1 cellular context compared by ENCODE assay signal in the genomic region with DNA sequence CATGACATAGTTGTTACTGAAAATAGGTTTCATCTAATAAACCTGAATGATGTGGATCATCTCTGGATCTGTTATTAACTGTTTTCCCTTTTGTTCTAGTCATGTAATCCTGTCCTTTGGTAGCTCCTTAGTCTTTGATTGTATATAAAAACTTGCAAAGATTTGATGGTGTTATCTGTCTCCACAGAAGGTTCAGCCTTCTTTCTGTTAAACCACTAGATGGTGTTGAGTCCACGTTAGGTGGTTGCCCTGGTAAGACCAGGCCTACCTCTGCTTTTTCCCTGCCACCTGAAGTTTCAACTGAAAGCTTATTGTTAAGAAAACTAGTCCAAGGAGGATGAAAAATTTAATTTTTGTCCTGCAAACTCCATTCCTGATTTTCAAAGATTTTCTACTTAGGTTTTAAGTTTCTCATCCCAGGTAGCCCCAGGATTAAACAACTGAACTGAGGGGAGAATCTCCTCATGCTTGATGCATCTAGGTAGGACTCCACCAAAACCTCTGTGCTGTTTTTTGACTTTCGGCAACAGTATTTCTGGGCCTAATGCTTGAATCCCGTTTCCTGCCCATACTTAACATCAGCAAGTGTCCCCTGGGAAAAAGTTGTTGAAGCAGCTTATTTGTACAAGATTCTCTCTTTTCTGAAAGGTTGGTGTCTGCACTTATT.
TF ChIP-seq lines count a peak whose summit lies in the region.

No MANE protein-coding gene starts in this region.

TF ChIP-seq in SK-N-SH, 30 proteins besides CTCF, POLR2A, EP300 and RAD21 (continued from another document):
- TF ChIP-seq PBX3 (IDR thresholded peaks at IDR 0.05) (no peak), RXRA (IDR thresholded peaks at IDR 0.05; ENCODE audit: borderline replicate concordance, low read depth) (no peak), NRF1 (IDR thresholded peaks at IDR 0.05; ENCODE audit: low read depth, low read length) (no peak), YY1 (IDR thresholded peaks at IDR 0.05; ENCODE audit: low read depth) (no peak), SIN3A (IDR thresholded peaks at IDR 0.05; ENCODE audit: borderline replicate concordance, low read depth, low read length) (no peak), ELF1 (IDR thresholded peaks at IDR 0.05) (no peak), JUND (IDR thresholded peaks at IDR 0.05) (no peak), GATA2 (CRISPR knock-in tag; IDR thresholded peaks at IDR 0.05) (no peak), TCF12 (IDR thresholded peaks at IDR 0.05) (no peak), SMC3 (IDR thresholded peaks at IDR 0.05; ENCODE audit: low read depth, low read length) (no peak), EZH2phosphoT487 (IDR thresholded peaks at IDR 0.05; ENCODE audit: borderline replicate concordance, low read depth) (no peak), FOXM1 (IDR thresholded peaks at IDR 0.05; ENCODE audit: low read depth) (no peak)
- TF ChIP-seq, protein P1, sequence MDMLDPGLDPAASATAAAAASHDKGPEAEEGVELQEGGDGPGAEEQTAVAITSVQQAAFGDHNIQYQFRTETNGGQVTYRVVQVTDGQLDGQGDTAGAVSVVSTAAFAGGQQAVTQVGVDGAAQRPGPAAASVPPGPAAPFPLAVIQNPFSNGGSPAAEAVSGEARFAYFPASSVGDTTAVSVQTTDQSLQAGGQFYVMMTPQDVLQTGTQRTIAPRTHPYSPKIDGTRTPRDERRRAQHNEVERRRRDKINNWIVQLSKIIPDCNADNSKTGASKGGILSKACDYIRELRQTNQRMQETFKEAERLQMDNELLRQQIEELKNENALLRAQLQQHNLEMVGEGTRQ (IDR thresholded peaks at IDR 0.05; ENCODE audit: borderline replicate concordance, low read depth, low read length) = no peak
- TF ChIP-seq, protein P2, sequence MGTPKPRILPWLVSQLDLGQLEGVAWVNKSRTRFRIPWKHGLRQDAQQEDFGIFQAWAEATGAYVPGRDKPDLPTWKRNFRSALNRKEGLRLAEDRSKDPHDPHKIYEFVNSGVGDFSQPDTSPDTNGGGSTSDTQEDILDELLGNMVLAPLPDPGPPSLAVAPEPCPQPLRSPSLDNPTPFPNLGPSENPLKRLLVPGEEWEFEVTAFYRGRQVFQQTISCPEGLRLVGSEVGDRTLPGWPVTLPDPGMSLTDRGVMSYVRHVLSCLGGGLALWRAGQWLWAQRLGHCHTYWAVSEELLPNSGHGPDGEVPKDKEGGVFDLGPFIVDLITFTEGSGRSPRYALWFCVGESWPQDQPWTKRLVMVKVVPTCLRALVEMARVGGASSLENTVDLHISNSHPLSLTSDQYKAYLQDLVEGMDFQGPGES (IDR thresholded peaks at IDR 0.05; ENCODE audit: low read depth, low read length) = no peak
- TF ChIP-seq, protein P3, sequence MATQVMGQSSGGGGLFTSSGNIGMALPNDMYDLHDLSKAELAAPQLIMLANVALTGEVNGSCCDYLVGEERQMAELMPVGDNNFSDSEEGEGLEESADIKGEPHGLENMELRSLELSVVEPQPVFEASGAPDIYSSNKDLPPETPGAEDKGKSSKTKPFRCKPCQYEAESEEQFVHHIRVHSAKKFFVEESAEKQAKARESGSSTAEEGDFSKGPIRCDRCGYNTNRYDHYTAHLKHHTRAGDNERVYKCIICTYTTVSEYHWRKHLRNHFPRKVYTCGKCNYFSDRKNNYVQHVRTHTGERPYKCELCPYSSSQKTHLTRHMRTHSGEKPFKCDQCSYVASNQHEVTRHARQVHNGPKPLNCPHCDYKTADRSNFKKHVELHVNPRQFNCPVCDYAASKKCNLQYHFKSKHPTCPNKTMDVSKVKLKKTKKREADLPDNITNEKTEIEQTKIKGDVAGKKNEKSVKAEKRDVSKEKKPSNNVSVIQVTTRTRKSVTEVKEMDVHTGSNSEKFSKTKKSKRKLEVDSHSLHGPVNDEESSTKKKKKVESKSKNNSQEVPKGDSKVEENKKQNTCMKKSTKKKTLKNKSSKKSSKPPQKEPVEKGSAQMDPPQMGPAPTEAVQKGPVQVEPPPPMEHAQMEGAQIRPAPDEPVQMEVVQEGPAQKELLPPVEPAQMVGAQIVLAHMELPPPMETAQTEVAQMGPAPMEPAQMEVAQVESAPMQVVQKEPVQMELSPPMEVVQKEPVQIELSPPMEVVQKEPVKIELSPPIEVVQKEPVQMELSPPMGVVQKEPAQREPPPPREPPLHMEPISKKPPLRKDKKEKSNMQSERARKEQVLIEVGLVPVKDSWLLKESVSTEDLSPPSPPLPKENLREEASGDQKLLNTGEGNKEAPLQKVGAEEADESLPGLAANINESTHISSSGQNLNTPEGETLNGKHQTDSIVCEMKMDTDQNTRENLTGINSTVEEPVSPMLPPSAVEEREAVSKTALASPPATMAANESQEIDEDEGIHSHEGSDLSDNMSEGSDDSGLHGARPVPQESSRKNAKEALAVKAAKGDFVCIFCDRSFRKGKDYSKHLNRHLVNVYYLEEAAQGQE (IDR thresholded peaks at IDR 0.05; ENCODE audit: low read depth, low read length) = no peak
